ENCODE assay signal across 11 cellular contexts in the genomic region with DNA sequence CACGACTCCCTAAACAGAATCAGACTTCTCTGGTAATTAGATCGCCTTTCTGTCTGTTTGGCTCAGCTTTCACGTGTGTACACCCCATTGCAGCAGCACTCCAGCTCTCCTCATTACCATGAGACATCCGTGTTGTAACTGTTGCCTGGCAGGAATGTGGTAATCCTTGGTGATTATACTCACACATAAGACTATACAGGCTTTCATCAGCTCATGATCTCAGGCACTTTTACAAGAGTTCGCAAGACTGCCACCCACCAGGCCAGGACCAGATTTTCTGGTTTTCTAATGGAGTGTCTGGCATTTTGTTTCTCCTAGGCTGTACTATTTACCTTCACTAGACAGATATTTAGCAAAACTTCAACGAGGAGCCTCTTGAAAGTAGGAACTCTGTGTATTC. TPM values are rescaled to one million over a fixed set of nuclear protein-coding genes. Genes with fewer than 3 reads are reported as not detected.
DNase-seq lines count a peak whose midpoint lies in the region; ATAC-seq, FAIRE-seq and TF ChIP-seq lines count a peak whose summit lies in the region.
"Had no signal": no experiment of that assay in that cellular context is flagged by ENCODE, and none has a peak within 500 bp of the region (broad histone marks: within the 10 kb centered on the region; RNA-seq: fewer than 3 reads in every experiment).

No MANE protein-coding gene starts in this region.

- peak; percentile 59 for DNase-seq in GM03348 (ENCODE audit: low spot score)
- DNase-seq in NCI-H524 (lab: John Stamatoyannopoulos, UW), result peak; percentile 67 to 79
- peak; percentile 68 for DNase-seq in fibroblast of the aortic adventitia (ENCODE audit: low read depth)
- peak; percentile 100 for DNase-seq in retinal pigment epithelial cell (ENCODE audit: low read depth)
- DNase-seq in 8988T, result no peak
- DNase-seq in frontal cortex (ENCODE audit: low spot score in 2 of 2), result no peak
- DNase-seq: activated effector memory CD4-positive, alpha-beta T cell treated with Interleukin-2 at 50 U/mL for 16 hours; kidney glomerular epithelial cell; stimulated activated CD4-positive, alpha-beta T cell treated with anti-CD3 and anti-CD28 coated beads, Interleukin-12 subunit alpha, Interleukin-12 subunit beta, amount 100 ng/mL, for 4 hours; stimulated activated naive CD8-positive, alpha-beta T cell treated with anti-CD3 and anti-CD28 coated beads, Interleukin-15, Interleukin-2, amounts not matched to agents 100 U/mL and 50 U/mL, for 24 hours had no signal

- H3K4me3 ChIP-seq in fibroblast of the aortic adventitia (ENCODE audit: low read depth, low read length) (no peak overlapping the region), retinal pigment epithelial cell (ENCODE audit: low read length) (no peak overlapping the region)

- no peak for TF ChIP-seq CTCF in fibroblast of the aortic adventitia (IDR thresholded peaks at IDR 0.05; ENCODE audit: insufficient read depth, low read length)
- no peak for TF ChIP-seq CTCF in retinal pigment epithelial cell (conservative IDR thresholded peaks at IDR 0.05; ENCODE audit: low read depth, low read length)

- ATAC-seq in HG02970 (IDR thresholded peaks at IDR 0.05; ENCODE audit: low FRiP score, unreplicated experiment), result no peak
- ATAC-seq: stimulated activated naive CD8-positive, alpha-beta T cell treated with anti-CD3 and anti-CD28 coated beads, Interleukin-15, Interleukin-2, amounts not matched to agents 100 U/mL and 50 U/mL, for 24 hours had no signal

- FAIRE-seq in frontal cortex (lab: Jason Lieb, UNC), result no peak

RNA-seq across cellular contexts. Expression of a gene that starts 50.2 kb away (rescaled TPM):
- 16.2 and 32.9 TPM in 2 replicates for total RNA-seq in fibroblast of the aortic adventitia (ENCODE audit: low replicate concordance)
- total RNA-seq in frontal cortex, result 14.7 TPM

Comparison
In these comparisons a context has a peak if more than half of its experiments do, and no peak if none do; other contexts are left out.
1. DNase-seq: peak in GM03348 (single experiment), NCI-H524 (2 of 2), fibroblast of the aortic adventitia (single experiment) and retinal pigment epithelial cell (single experiment); none in 8988T (single experiment) and frontal cortex (0 of 2).